1 cellular context compared by ENCODE assay signal in genomic region chr15:66293085-66293418, GRCh38.
TF ChIP-seq lines count a peak whose summit lies in the region.

No MANE protein-coding gene starts in this region.

TF ChIP-seq in K562, 482 proteins besides CTCF, POLR2A, EP300 and RAD21 (continued from another document and continues in another):
- TF ChIP-seq CHD7 (IDR thresholded peaks at IDR 0.05; ENCODE audit: low read depth, low read length): peak; percentile 66
- TF ChIP-seq SMARCE1 (IDR thresholded peaks at IDR 0.05): no peak
- TF ChIP-seq E4F1 (CRISPR knock-in tag; IDR thresholded peaks at IDR 0.05; ENCODE audit: borderline replicate concordance): no peak
- peak; percentile 89 for TF ChIP-seq PRDM10 (IDR thresholded peaks at IDR 0.05; ENCODE audit: partially characterized antibody)
- no peak for TF ChIP-seq AFF4 (CRISPR knock-in tag; IDR thresholded peaks at IDR 0.05)
- peak; percentile 55; the same call in 1 of the 2 replicates for TF ChIP-seq ATF7 (IDR thresholded peaks at IDR 0.05)
- TF ChIP-seq PHF20 (IDR thresholded peaks at IDR 0.05; ENCODE audit: partially characterized antibody): no peak
- no peak for TF ChIP-seq NFIC (IDR thresholded peaks at IDR 0.05)
- no peak for TF ChIP-seq CBX2 (IDR thresholded peaks at IDR 0.05; ENCODE audit: insufficient read depth, low read length, poor library complexity, severe bottlenecking)
- no peak for TF ChIP-seq HBP1 (CRISPR knock-in tag; IDR thresholded peaks at IDR 0.05)
- no peak for TF ChIP-seq HNRNPL (IDR thresholded peaks at IDR 0.05; ENCODE audit: low read depth, low read length)
- no peak for TF ChIP-seq ETS2 (tag; IDR thresholded peaks at IDR 0.05; ENCODE audit: borderline replicate concordance, poor library complexity, severe bottlenecking)
- TF ChIP-seq MEF2A (IDR thresholded peaks at IDR 0.05; ENCODE audit: control insufficient read depth, low read depth, low read length): no peak
- no peak for TF ChIP-seq STAT5A (IDR thresholded peaks at IDR 0.05; ENCODE audit: borderline replicate concordance, low read length)
- TF ChIP-seq STAT6 (CRISPR knock-in tag; IDR thresholded peaks at IDR 0.05): no peak
- no peak for TF ChIP-seq ZFP30 (CRISPR knock-in tag; IDR thresholded peaks at IDR 0.05; ENCODE audit: borderline replicate concordance)
- TF ChIP-seq KDM5B (IDR thresholded peaks at IDR 0.05; ENCODE audit: insufficient replicate concordance, low read depth, low read length): peak; percentile 56
- no peak for TF ChIP-seq ZNF75A (CRISPR knock-in tag; IDR thresholded peaks at IDR 0.05)
- TF ChIP-seq U2AF2 (optimal IDR thresholded peaks at IDR 0.05; ENCODE audit: low read depth, low read length): no peak
- no peak for TF ChIP-seq ZNF655 (CRISPR knock-in tag; IDR thresholded peaks at IDR 0.05)
- no peak for TF ChIP-seq ELF1 (tag; IDR thresholded peaks at IDR 0.05)
